8 cellular contexts compared by ENCODE assay signal in the genomic region with DNA sequence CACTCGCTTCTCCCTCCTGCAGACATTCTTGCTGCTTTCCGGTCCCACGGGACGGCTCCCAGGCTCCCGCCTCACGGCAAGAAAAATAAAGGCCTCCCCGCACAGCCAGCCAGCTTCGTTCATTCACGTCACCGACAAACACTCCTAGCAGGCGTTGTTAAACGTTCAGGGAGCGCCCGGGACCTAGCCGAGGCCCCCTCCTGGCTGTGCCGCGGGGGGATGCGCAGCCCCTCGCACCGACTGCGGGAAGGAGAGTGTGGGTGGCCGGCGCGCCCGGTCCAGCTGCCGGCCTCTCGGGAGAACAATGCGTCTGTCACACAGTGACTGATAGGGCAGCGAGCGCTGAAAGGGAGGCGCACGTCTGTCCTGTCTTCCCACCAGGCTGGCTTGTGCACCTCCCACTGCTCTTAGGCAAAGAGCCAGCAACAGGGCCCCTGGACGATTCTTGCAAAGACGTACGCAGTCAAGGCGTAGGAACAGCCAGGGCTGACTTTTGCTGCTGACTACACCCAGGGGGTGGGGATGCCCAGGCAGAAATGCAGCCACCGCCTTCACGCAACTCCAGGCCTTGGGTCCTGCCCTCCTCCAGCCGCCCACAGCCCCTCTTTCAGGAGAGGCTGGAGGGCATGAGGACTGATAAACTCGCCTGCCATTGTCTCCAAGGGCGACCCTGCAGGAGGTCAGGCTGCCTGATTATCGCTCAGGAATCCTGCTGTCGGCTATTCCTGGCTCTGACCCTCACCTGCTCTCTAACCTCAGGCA.
DNase-seq lines count a peak whose midpoint lies in the region; ATAC-seq and TF ChIP-seq lines count a peak whose summit lies in the region.

No MANE protein-coding gene starts in this region.

- no peak for DNase-seq in stimulated activated naive CD8-positive, alpha-beta T cell treated with anti-CD3 and anti-CD28 coated beads, Interleukin-15, amount 100 ng/mL, for 72 hours
- DNase-seq in stimulated activated naive CD8-positive, alpha-beta T cell treated with anti-CD3 and anti-CD28 coated beads, Interleukin-15, Interleukin-2, amounts not matched to agents 100 U/mL and 50 U/mL, for 24 hours = no peak
- DNase-seq in WTC11 (ENCODE audit: low spot score) (peak; percentile 63), hepatic stellate cell (ENCODE audit: low spot score) (peak; percentile 19), pulmonary artery endothelial cell (ENCODE audit: low read depth, low spot score) (peak; percentile 52), epidermal melanocyte (ENCODE audit: insufficient read length, low spot score) (no peak)

- H3K27me3 Mint-ChIP-seq in stimulated activated naive CD8-positive, alpha-beta T cell treated with anti-CD3 and anti-CD28 coated beads, Interleukin-15, amount 100 ng/mL, for 72 hours = peaks cover 63% of the 10 kb centered on the region
- H3K27me3 Mint-ChIP-seq in WTC11 (ENCODE audit: low read depth) = peaks cover 39% of the 10 kb centered on the region

- H3K4me3 Mint-ChIP-seq in stimulated activated naive CD8-positive, alpha-beta T cell treated with anti-CD3 and anti-CD28 coated beads, Interleukin-15, amount 100 ng/mL, for 72 hours = peak overlapping the region in 1 of 2 donors; percentile 48
- peak overlapping the region; percentile 61 for H3K4me3 Mint-ChIP-seq in WTC11

- CTCF ChIA-PET in WTC11 (lab: Charles Lee) = interaction anchor here (0.8 to 0.9 kb wide), 3 partner anchors 352 to 542 kb away, joined by 3 read pairs; no protein-coding TSS in a partner anchor

- no peak for TF ChIP-seq CTCF in WTC11 (IDR thresholded peaks at IDR 0.05)

- no peak overlapping the region for H3K27ac Mint-ChIP-seq in stimulated activated naive CD8-positive, alpha-beta T cell treated with anti-CD3 and anti-CD28 coated beads, Interleukin-15, amount 100 ng/mL, for 72 hours
- no peak overlapping the region for H3K27ac Mint-ChIP-seq in WTC11

- POLR2A ChIA-PET in WTC11 (lab: Charles Lee) = interaction anchor here (1.2 kb wide), 1 partner anchor 418 kb away, joined by 4 read pairs; no protein-coding TSS in a partner anchor

- no peaks in the 10 kb centered on the region for H3K9me3 Mint-ChIP-seq in stimulated activated naive CD8-positive, alpha-beta T cell treated with anti-CD3 and anti-CD28 coated beads, Interleukin-15, amount 100 ng/mL, for 72 hours
- H3K9me3 Mint-ChIP-seq in WTC11 = no peaks in the 10 kb centered on the region

- ATAC-seq in stimulated activated naive CD8-positive, alpha-beta T cell treated with anti-CD3 and anti-CD28 coated beads, Interleukin-15, amount 100 ng/mL, for 72 hours = peak; percentile 52
- ATAC-seq in stimulated activated naive CD8-positive, alpha-beta T cell treated with anti-CD3 and anti-CD28 coated beads, Interleukin-15, Interleukin-2, amounts not matched to agents 100 U/mL and 50 U/mL, for 24 hours = no peak
- peak; percentile 76 for ATAC-seq in WTC11
- no peak for ATAC-seq in GM18502 (IDR thresholded peaks at IDR 0.05; ENCODE audit: poor library complexity, unreplicated experiment)
- ATAC-seq in HG02623 (IDR thresholded peaks at IDR 0.05; ENCODE audit: unreplicated experiment) = no peak

- no peaks in the 10 kb centered on the region for H3K36me3 Mint-ChIP-seq in WTC11

- no peaks in the 10 kb centered on the region for H3K4me1 Mint-ChIP-seq in stimulated activated naive CD8-positive, alpha-beta T cell treated with anti-CD3 and anti-CD28 coated beads, Interleukin-15, amount 100 ng/mL, for 72 hours
- peaks cover 37% of the 10 kb centered on the region for H3K4me1 Mint-ChIP-seq in WTC11

TF ChIP-seq in WTC11, 78 proteins besides CTCF, POLR2A, EP300 and RAD21 (continues in another document):
- TF ChIP-seq, protein P1, sequence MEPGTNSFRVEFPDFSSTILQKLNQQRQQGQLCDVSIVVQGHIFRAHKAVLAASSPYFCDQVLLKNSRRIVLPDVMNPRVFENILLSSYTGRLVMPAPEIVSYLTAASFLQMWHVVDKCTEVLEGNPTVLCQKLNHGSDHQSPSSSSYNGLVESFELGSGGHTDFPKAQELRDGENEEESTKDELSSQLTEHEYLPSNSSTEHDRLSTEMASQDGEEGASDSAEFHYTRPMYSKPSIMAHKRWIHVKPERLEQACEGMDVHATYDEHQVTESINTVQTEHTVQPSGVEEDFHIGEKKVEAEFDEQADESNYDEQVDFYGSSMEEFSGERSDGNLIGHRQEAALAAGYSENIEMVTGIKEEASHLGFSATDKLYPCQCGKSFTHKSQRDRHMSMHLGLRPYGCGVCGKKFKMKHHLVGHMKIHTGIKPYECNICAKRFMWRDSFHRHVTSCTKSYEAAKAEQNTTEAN (CRISPR knock-in tag; IDR thresholded peaks at IDR 0.05) = peak; percentile 55; the same call in 1 of the 2 replicates
- TF ChIP-seq ZNF219 (CRISPR knock-in tag; IDR thresholded peaks at IDR 0.05; ENCODE audit: borderline replicate concordance) (no peak), FOXP1 (CRISPR knock-in tag; IDR thresholded peaks at IDR 0.05; ENCODE audit: borderline replicate concordance) (peak; percentile 84; the same call in 1 of the 2 replicates), SP1 (CRISPR knock-in tag; conservative IDR thresholded peaks at IDR 0.05) (peak; percentile 53; the same call in 1 of the 2 replicates), CBFB (CRISPR knock-in tag; IDR thresholded peaks at IDR 0.05; ENCODE audit: low read depth) (0 out of 2 replicates have a peak, but pooled peaks have one; percentile 31), TEAD4 (CRISPR knock-in tag; IDR thresholded peaks at IDR 0.05) (no peak), NR3C1 (CRISPR knock-in tag; conservative IDR thresholded peaks at IDR 0.05; ENCODE audit: low read depth) (peak; percentile 44; the same call in 1 of the 2 replicates), ZNF423 (CRISPR knock-in tag; IDR thresholded peaks at IDR 0.05) (peak; percentile 69), ETV6 (CRISPR knock-in tag; IDR thresholded peaks at IDR 0.05) (peak; percentile 37; the same call in 1 of the 2 replicates)
- TF ChIP-seq, protein P2, sequence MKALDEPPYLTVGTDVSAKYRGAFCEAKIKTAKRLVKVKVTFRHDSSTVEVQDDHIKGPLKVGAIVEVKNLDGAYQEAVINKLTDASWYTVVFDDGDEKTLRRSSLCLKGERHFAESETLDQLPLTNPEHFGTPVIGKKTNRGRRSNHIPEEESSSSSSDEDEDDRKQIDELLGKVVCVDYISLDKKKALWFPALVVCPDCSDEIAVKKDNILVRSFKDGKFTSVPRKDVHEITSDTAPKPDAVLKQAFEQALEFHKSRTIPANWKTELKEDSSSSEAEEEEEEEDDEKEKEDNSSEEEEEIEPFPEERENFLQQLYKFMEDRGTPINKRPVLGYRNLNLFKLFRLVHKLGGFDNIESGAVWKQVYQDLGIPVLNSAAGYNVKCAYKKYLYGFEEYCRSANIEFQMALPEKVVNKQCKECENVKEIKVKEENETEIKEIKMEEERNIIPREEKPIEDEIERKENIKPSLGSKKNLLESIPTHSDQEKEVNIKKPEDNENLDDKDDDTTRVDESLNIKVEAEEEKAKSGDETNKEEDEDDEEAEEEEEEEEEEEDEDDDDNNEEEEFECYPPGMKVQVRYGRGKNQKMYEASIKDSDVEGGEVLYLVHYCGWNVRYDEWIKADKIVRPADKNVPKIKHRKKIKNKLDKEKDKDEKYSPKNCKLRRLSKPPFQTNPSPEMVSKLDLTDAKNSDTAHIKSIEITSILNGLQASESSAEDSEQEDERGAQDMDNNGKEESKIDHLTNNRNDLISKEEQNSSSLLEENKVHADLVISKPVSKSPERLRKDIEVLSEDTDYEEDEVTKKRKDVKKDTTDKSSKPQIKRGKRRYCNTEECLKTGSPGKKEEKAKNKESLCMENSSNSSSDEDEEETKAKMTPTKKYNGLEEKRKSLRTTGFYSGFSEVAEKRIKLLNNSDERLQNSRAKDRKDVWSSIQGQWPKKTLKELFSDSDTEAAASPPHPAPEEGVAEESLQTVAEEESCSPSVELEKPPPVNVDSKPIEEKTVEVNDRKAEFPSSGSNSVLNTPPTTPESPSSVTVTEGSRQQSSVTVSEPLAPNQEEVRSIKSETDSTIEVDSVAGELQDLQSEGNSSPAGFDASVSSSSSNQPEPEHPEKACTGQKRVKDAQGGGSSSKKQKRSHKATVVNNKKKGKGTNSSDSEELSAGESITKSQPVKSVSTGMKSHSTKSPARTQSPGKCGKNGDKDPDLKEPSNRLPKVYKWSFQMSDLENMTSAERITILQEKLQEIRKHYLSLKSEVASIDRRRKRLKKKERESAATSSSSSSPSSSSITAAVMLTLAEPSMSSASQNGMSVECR (CRISPR knock-in tag; IDR thresholded peaks at IDR 0.05; ENCODE audit: borderline replicate concordance) = 0 out of 2 replicates have a peak, but pooled peaks have one; percentile 16
- TF ChIP-seq, protein P3, sequence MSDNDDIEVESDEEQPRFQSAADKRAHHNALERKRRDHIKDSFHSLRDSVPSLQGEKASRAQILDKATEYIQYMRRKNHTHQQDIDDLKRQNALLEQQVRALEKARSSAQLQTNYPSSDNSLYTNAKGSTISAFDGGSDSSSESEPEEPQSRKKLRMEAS (CRISPR knock-in tag; IDR thresholded peaks at IDR 0.05) = peak; percentile 61
- TF ChIP-seq, protein P4, sequence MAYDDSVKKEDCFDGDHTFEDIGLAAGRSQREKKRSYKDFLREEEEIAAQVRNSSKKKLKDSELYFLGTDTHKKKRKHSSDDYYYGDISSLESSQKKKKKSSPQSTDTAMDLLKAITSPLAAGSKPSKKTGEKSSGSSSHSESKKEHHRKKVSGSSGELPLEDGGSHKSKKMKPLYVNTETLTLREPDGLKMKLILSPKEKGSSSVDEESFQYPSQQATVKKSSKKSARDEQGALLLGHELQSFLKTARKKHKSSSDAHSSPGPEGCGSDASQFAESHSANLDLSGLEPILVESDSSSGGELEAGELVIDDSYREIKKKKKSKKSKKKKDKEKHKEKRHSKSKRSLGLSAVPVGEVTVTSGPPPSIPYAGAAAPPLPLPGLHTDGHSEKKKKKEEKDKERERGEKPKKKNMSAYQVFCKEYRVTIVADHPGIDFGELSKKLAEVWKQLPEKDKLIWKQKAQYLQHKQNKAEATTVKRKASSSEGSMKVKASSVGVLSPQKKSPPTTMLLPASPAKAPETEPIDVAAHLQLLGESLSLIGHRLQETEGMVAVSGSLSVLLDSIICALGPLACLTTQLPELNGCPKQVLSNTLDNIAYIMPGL (CRISPR knock-in tag; IDR thresholded peaks at IDR 0.05) = peak; percentile 48; the same call in 1 of the 2 replicates

Comparison
In these comparisons a context has a peak if more than half of its experiments do, and no peak if none do; other contexts are left out.
1. ATAC-seq: peak in stimulated activated naive CD8-positive, alpha-beta T cell treated with anti-CD3 and anti-CD28 coated beads, Interleukin-15, amount 100 ng/mL, for 72 hours (single experiment) and WTC11 (single experiment); none in stimulated activated naive CD8-positive, alpha-beta T cell treated with anti-CD3 and anti-CD28 coated beads, Interleukin-15, Interleukin-2, amounts not matched to agents 100 U/mL and 50 U/mL, for 24 hours (single experiment), GM18502 (single experiment) and HG02623 (single experiment).
2. DNase-seq: peak in WTC11 (single experiment), hepatic stellate cell (single experiment) and pulmonary artery endothelial cell (single experiment); none in stimulated activated naive CD8-positive, alpha-beta T cell treated with anti-CD3 and anti-CD28 coated beads, Interleukin-15, amount 100 ng/mL, for 72 hours (0 of 2), stimulated activated naive CD8-positive, alpha-beta T cell treated with anti-CD3 and anti-CD28 coated beads, Interleukin-15, Interleukin-2, amounts not matched to agents 100 U/mL and 50 U/mL, for 24 hours (single experiment) and epidermal melanocyte (single experiment).